19 cellular contexts compared by ENCODE assay signal in the genomic region with DNA sequence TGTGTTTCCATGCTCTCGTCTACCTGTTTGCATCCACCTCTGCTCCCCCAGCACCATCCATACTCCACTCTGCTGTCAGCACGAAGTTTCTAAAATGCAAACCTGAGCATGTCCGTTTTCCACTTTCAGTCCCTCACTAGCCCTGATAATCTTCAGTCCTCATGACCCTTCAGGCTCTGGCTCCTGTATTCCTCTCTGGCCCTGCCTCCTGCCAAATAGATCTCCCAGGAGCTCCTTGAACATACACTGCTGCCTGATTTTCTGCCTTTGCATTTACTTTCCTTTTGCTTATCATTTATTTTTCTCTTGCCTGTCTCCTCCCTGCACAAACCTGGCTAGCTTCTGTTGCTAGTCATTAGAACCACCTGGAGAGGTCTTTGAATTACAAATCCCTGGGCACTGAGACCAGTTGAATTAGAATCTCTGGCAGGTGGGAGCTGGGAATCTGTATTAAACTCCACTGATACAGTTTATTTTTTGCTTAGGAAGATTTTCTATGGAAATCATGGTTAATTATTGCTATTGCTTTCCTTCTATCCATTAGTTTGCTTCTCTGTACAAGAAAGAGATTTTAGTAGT. TPM values are rescaled to one million over a fixed set of nuclear protein-coding genes. Genes with fewer than 3 reads are reported as not detected.
DNase-seq lines count a peak whose midpoint lies in the region; ATAC-seq, FAIRE-seq and TF ChIP-seq lines count a peak whose summit lies in the region.
"Had no signal": no experiment of that assay in that cellular context is flagged by ENCODE, and none has a peak within 500 bp of the region (broad histone marks: within the 10 kb centered on the region; RNA-seq: fewer than 3 reads in every experiment).

No MANE protein-coding gene starts in this region.

- peak; percentile 42 for FAIRE-seq in H1 (lab: Jason Lieb, UNC)
- FAIRE-seq: GM12891 had no signal

- CTCF ChIA-PET in H1 (lab: Charles Lee; ENCODE audit: partially characterized antibody): no interaction called here

- POLR2A ChIA-PET in H1 (lab: Charles Lee; ENCODE audit: partially characterized antibody): no interaction called here

- no peak overlapping the region for H3K4ac ChIP-seq in H1 (replicated peaks; ENCODE audit: insufficient read length, low read depth, low read length)

- H4K8ac ChIP-seq in H1 (ENCODE audit: extremely low read depth, insufficient read depth, low read length): no peak overlapping the region

- no peak overlapping the region for H2BK12ac ChIP-seq in H1 (ENCODE audit: low read depth, low read length)

- H3K9ac ChIP-seq in H1 (replicated peaks in 1 of 4; ENCODE audit: extremely low read depth in 1 of 4, low read depth in 3 of 4, low read length in 3 of 4): no peak overlapping the region; a peak in 1 of 7 replicates
- H3K9ac ChIP-seq: BLaER1 treated with 17β-estradiol and CSF1 and Interleukin-3, amounts not matched to agents 10 nM and 100 nM had no signal

- no peaks in the 10 kb centered on the region for H3K79me1 ChIP-seq in H1 (ENCODE audit: low read depth, low read length)

- no peak overlapping the region for H3K27ac ChIP-seq in H1 (ENCODE audit: low read depth, low read length)
- H3K27ac ChIP-seq in stomach: peak overlapping the region in 4 of 5 donors; percentile 8 to 82 (median 40)
- H3K27ac ChIP-seq: 22Rv1; BLaER1 treated with 17β-estradiol and CSF1 and Interleukin-3, amounts not matched to agents 10 nM and 100 nM; Peyer's patch had no signal

- no peak for TF ChIP-seq EP300 in H1 (IDR thresholded peaks at IDR 0.05; ENCODE audit: borderline replicate concordance in 1 of 2, low read depth in 2 of 2, low read length in 2 of 2)
- no peak for TF ChIP-seq EP300 in stomach (IDR thresholded peaks at IDR 0.05)

- ATAC-seq in activated naive CD8-positive, alpha-beta T cell treated with anti-CD3 and anti-CD28 coated beads, Interleukin-2, amount 50 U/mL, for 24 hours: no peak
- ATAC-seq in GM21528 (IDR thresholded peaks at IDR 0.05; ENCODE audit: low FRiP score, unreplicated experiment): no peak
- ATAC-seq: SK-N-SH treated with all-trans-retinoic acid at 6 μM for 48 hours had no signal

- H3K23me2 ChIP-seq in H1 (ENCODE audit: low read depth, low read length): no peaks in the 10 kb centered on the region; the same call in 1 of the 2 replicates

- DNase-seq in DMS 273 (lab: John Stamatoyannopoulos, UW; ENCODE audit: unreplicated experiment) (peak; percentile 32), DMS 273 treated with DMSO at 0.1 percent for 48 hours (lab: John Stamatoyannopoulos, UW) (no peak), NCI-H2171 treated with DMSO at 0.1 percent for 48 hours (lab: John Stamatoyannopoulos, UW) (peak; percentile 41), H1 (ENCODE audit: low read depth in 1 of 2, low spot score in 2 of 2) (no peak), stomach (no peak), AG20443 (ENCODE audit: low spot score) (no peak)
- DNase-seq in activated naive CD8-positive, alpha-beta T cell treated with anti-CD3 and anti-CD28 coated beads, Interleukin-2, amount 50 U/mL, for 24 hours: no peak
- DNase-seq: MM.1S, NCI-H1105, NCI-H2029, NCI-H226, Peyer's patch, SHP77 had no signal

- H3K36me3 ChIP-seq in H1 (ENCODE audit: control insufficient read depth in 2 of 4, insufficient read depth in 4 of 4, low read length in 3 of 4): no peaks in the 10 kb centered on the region
- no peaks in the 10 kb centered on the region for H3K36me3 ChIP-seq in stomach
- H3K36me3 ChIP-seq: BLaER1 treated with 17β-estradiol and CSF1 and Interleukin-3, amounts not matched to agents 10 nM and 100 nM; Peyer's patch had no signal

- H3K18ac ChIP-seq in H1 (ENCODE audit: extremely low read depth, low read length): no peak overlapping the region

- no peaks in the 10 kb centered on the region for H3K9me3 ChIP-seq in H1 (ENCODE audit: insufficient read depth in 2 of 2, low read depth in 1 of 2, low read length in 1 of 2)
- H3K9me3 ChIP-seq in stomach: no peaks in the 10 kb centered on the region
- H3K9me3 ChIP-seq: BLaER1 treated with 17β-estradiol and CSF1 and Interleukin-3, amounts not matched to agents 10 nM and 100 nM; Peyer's patch had no signal

- no peak overlapping the region for H3K14ac ChIP-seq in H1 (ENCODE audit: insufficient read length)

- no peaks in the 10 kb centered on the region for H3K79me2 ChIP-seq in H1 (ENCODE audit: control insufficient read depth in 1 of 2, insufficient read depth in 2 of 2, low read length in 2 of 2)

- no peak overlapping the region for H3K27ac Mint-ChIP-seq in activated naive CD8-positive, alpha-beta T cell treated with anti-CD3 and anti-CD28 coated beads, Interleukin-2, amount 50 U/mL, for 24 hours

- H3K4me1 Mint-ChIP-seq in activated naive CD8-positive, alpha-beta T cell treated with anti-CD3 and anti-CD28 coated beads, Interleukin-2, amount 50 U/mL, for 24 hours: no peaks in the 10 kb centered on the region

- no peaks in the 10 kb centered on the region for H3K9me3 Mint-ChIP-seq in activated naive CD8-positive, alpha-beta T cell treated with anti-CD3 and anti-CD28 coated beads, Interleukin-2, amount 50 U/mL, for 24 hours

- H3K4me3 Mint-ChIP-seq in activated naive CD8-positive, alpha-beta T cell treated with anti-CD3 and anti-CD28 coated beads, Interleukin-2, amount 50 U/mL, for 24 hours: no peak overlapping the region

- H2BK20ac ChIP-seq in H1 (ENCODE audit: low read length): no peak overlapping the region

- no peaks in the 10 kb centered on the region for H3K36me3 Mint-ChIP-seq in activated naive CD8-positive, alpha-beta T cell treated with anti-CD3 and anti-CD28 coated beads, Interleukin-2, amount 50 U/mL, for 24 hours (ENCODE audit: low read depth)

- H3K56ac ChIP-seq in H1 (replicated peaks; ENCODE audit: insufficient read length, low read depth, low read length): no peak overlapping the region

- no peaks in the 10 kb centered on the region for H4K20me1 ChIP-seq in H1 (replicated peaks in 1 of 2; ENCODE audit: control insufficient read depth in 1 of 2, insufficient read depth in 2 of 2, low read length in 2 of 2)
- H4K20me1 ChIP-seq: BLaER1 treated with 17β-estradiol and CSF1 and Interleukin-3, amounts not matched to agents 10 nM and 100 nM had no signal

- TF ChIP-seq POLR2A in H1 (IDR thresholded peaks at IDR 0.05; ENCODE audit: control extremely low read depth in 1 of 2, low read depth in 2 of 2, low read length in 2 of 2): no peak
- TF ChIP-seq POLR2A in stomach (IDR thresholded peaks at IDR 0.05): no peak

- H3K23ac ChIP-seq in H1 (ENCODE audit: insufficient read length): no peak overlapping the region

- H2AK5ac ChIP-seq in H1 (ENCODE audit: low read depth, low read length): no peak overlapping the region

- TF ChIP-seq RAD21 in H1 (IDR thresholded peaks at IDR 0.05 in 1 of 2, conservative IDR thresholded peaks at IDR 0.05 in 1 of 2; ENCODE audit: low read depth in 2 of 2, low read length in 2 of 2): no peak

- H3K4me1 ChIP-seq in H1 (replicated peaks in 1 of 4; ENCODE audit: control insufficient read depth in 3 of 4, insufficient read depth in 4 of 4, low read length in 3 of 4) (peaks cover 3 to 9% (median 4%) of the 10 kb centered on the region in 4 experiments; a peak in 6 of 7 replicates), stomach (peaks cover 19 to 43% (median 32%) of the 10 kb centered on the region in 4 donors)
- H3K4me1 ChIP-seq: BLaER1 treated with 17β-estradiol and CSF1 and Interleukin-3, amounts not matched to agents 10 nM and 100 nM; Peyer's patch had no signal

- no peak overlapping the region for H2BK120ac ChIP-seq in H1 (replicated peaks; ENCODE audit: low read depth, low read length)

- H3K4me3 ChIP-seq in H1 (ENCODE audit: extremely low read depth in 1 of 4, insufficient read depth in 2 of 4, low read depth in 3 of 4, low read length in 4 of 4) (peak overlapping the region in 1 of 4 experiments; percentile 25; a peak in 1 of 8 replicates), stomach (no peak overlapping the region)
- H3K4me3 ChIP-seq: BLaER1 treated with 17β-estradiol and CSF1 and Interleukin-3, amounts not matched to agents 10 nM and 100 nM; Peyer's patch had no signal

- intact Hi-C loops in stomach (cut with DNase I; ENCODE audit: low total_unique reads): no loop called here

- no peak overlapping the region for H2BK5ac ChIP-seq in H1 (ENCODE audit: low read depth, low read length)

- no peak overlapping the region for H2BK15ac ChIP-seq in H1 (ENCODE audit: low read length)

- no peak for TF ChIP-seq CTCF in H1 (IDR thresholded peaks at IDR 0.05; ENCODE audit: control extremely low read depth in 1 of 3, insufficient read depth in 1 of 3, low read depth in 1 of 3, low read length in 3 of 3)
- no peak for TF ChIP-seq CTCF in stomach (IDR thresholded peaks at IDR 0.05)

- H3K27me3 ChIP-seq in H1 (replicated peaks in 1 of 4; ENCODE audit: control insufficient read depth in 3 of 4, extremely low read depth in 1 of 4, insufficient read depth in 3 of 4, low read length in 3 of 4) (no peaks in the 10 kb centered on the region; a peak in 1 of 7 replicates), stomach (no peaks in the 10 kb centered on the region)
- H3K27me3 ChIP-seq: BLaER1 treated with 17β-estradiol and CSF1 and Interleukin-3, amounts not matched to agents 10 nM and 100 nM; Peyer's patch had no signal

- H4K5ac ChIP-seq in H1 (ENCODE audit: insufficient read length, low read depth, low read length): no peak overlapping the region

- H3K27me3 Mint-ChIP-seq in activated naive CD8-positive, alpha-beta T cell treated with anti-CD3 and anti-CD28 coated beads, Interleukin-2, amount 50 U/mL, for 24 hours: peaks cover 19% of the 10 kb centered on the region

- no peak overlapping the region; the same call in 1 of the 2 replicates for H2AFZ ChIP-seq in H1 (ENCODE audit: low read length)

- peak overlapping the region; percentile 28 to 59; a peak in 3 of 4 replicates for H3K4me2 ChIP-seq in H1 (ENCODE audit: insufficient read depth in 1 of 2, low read depth in 2 of 2, low read length in 2 of 2)
- H3K4me2 ChIP-seq: BLaER1 treated with 17β-estradiol and CSF1 and Interleukin-3, amounts not matched to agents 10 nM and 100 nM had no signal

- 47% methylated on average over 3 of the region's 3 CpGs; no CpG with 5 or more reads in 1 of the 2 experiments for WGBS in H1 (ENCODE audit: extremely low coverage in 1 of 2, insufficient coverage in 1 of 2, insufficient read length in 1 of 2, insufficient replicate concordance in 2 of 2, low coverage in 1 of 2, low lambda C conversion rate in 2 of 2, missing lambda C conversion rate in 1 of 2), 2 experiments
- WGBS in stomach, 5 donors: 32 to 51% (median 45%) methylated on average over 3 of the region's 3 CpGs

- no peak overlapping the region for H4K91ac ChIP-seq in H1 (replicated peaks; ENCODE audit: insufficient read length, low read length)

RNA-seq across cellular contexts. Expression of a gene that starts 18.5 kb away (rescaled TPM):
- total RNA-seq in H1 (2021; fragmentation: NEBNext Ultra II Directional; extraction: Animal tissue kit (Norgen Biotek cat#: 25700)): 0.77 and 1.0 TPM in 2 replicates
- polyA plus RNA-seq in H1 (2011; rRNA removed) (0.31 and 0.33 TPM in 2 replicates), stomach (10 to 100 TPM; 13.9 to 16.2 (median 13.9) TPM)
- polyA plus RNA-seq in H1 (2011; cell fraction: cytosol; rRNA removed): 0.50 TPM
- 0.71 TPM for polyA plus RNA-seq in H1 (2011; cell fraction: nucleus; rRNA removed)
- polyA plus RNA-seq in H1 (2012, experiment 1 of 2): 0.47 to 1.1 TPM (median 0.70 TPM) in 4 replicates
- polyA plus RNA-seq in H1 (2012, experiment 2 of 2): 0.05 TPM
- polyA plus RNA-seq in H1 (2013, experiment 1 of 2): 0.30 TPM
- 0.40 TPM for polyA plus RNA-seq in H1 (2013, experiment 2 of 2)
- 1.9 and 2.0 TPM in 2 replicates for polyA minus RNA-seq in H1 (2011; rRNA and poly(A)+ RNA removed)
- polyA minus RNA-seq in H1 (2011; cell fraction: cytosol; rRNA and poly(A)+ RNA removed): 3.9 TPM
- polyA minus RNA-seq in H1 (2011; cell fraction: nucleus; rRNA and poly(A)+ RNA removed): 3.3 TPM
- total RNA-seq in stomach: 100 to 1,000 TPM in 3 of 5 donors, 10 to 100 TPM in 2; 25.8 to 156 (median 111) TPM
- total RNA-seq: T-helper 1 cell treated with Interleukin-12 subunit alpha and Interleukin-12 subunit beta and Interleukin-4 antibody, amounts not matched to agents 30 ng/mL and 1 ng/mL, for 36 hours had no signal

Comparison
In these comparisons a context has a peak if more than half of its experiments do, and no peak if none do; other contexts are left out.
1. DNase-seq: peak in DMS 273 (single experiment) and NCI-H2171 treated with DMSO at 0.1 percent for 48 hours (single experiment); none in DMS 273 treated with DMSO at 0.1 percent for 48 hours (single experiment), H1 (0 of 2), stomach (single experiment), AG20443 (single experiment) and activated naive CD8-positive, alpha-beta T cell treated with anti-CD3 and anti-CD28 coated beads, Interleukin-2, amount 50 U/mL, for 24 hours (single experiment).
2. RNA of a gene that starts 18.5 kb away (total RNA-seq): 25.8 to 156 TPM in stomach; 0.77 to 1.0 TPM in H1; every median in the first group is over 10 times any median in the second.